Comparison of ENCODE assay signal across 16 cellular contexts in the genomic region with DNA sequence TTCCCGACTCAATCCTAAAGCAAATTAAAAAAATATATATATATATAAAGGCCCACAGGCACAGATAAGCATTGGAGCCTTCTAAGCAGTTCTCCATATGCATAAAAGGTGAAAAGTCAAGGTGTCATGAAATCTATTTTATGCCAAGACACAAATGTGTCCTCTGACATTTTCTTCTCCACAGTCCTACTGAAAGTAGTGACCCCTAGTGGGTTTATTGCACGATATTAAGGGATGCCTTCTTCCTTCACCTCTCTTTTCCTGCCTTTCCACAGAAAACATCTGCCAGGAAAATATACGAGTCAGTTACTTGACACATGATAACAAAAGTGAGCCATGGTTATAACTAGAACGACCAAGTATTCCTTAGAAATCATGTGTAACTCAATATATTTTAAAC.
DNase-seq lines count a peak whose midpoint lies in the region; TF ChIP-seq lines count a peak whose summit lies in the region.
"Had no signal": no experiment of that assay in that cellular context is flagged by ENCODE, and none has a peak within 500 bp of the region (broad histone marks: within the 10 kb centered on the region; RNA-seq: fewer than 3 reads in every experiment).

No MANE protein-coding gene starts in this region.

- no peak overlapping the region for H3K23ac ChIP-seq in mesendoderm (ENCODE audit: low read length)

- no peak overlapping the region for H3K4ac ChIP-seq in mesendoderm (ENCODE audit: low read depth, low read length)

- TF ChIP-seq CTCF in DOHH2 (IDR thresholded peaks at IDR 0.05; ENCODE audit: low read depth, low read length, poor library complexity, severe bottlenecking) (peak; percentile 42), cardiac fibroblast (IDR thresholded peaks at IDR 0.05; ENCODE audit: low read depth, low read length) (peak; percentile 18), RWPE1 (conservative IDR thresholded peaks at IDR 0.05; ENCODE audit: low read depth) (no peak)

- H3K4me2 ChIP-seq in DOHH2 (ENCODE audit: low read length) (no peak overlapping the region), mesendoderm (ENCODE audit: low read length) (no peak overlapping the region)

- H3K4me3 ChIP-seq in DOHH2 (ENCODE audit: low read length): no peak overlapping the region
- H3K4me3 ChIP-seq in cardiac fibroblast (replicated peaks in 1 of 2; ENCODE audit: low read depth in 2 of 2, low read length in 2 of 2): no peak overlapping the region
- H3K4me3 ChIP-seq in mesendoderm (ENCODE audit: low read length): no peak overlapping the region
- H3K4me3 ChIP-seq: sigmoid colon, upper lobe of left lung had no signal

- H3K9me2 ChIP-seq in DOHH2 (replicated peaks; ENCODE audit: control insufficient read depth, low read length): no peaks in the 10 kb centered on the region

- H3K36me3 ChIP-seq in DOHH2 (ENCODE audit: control insufficient read depth, low read length) (no peaks in the 10 kb centered on the region), mesendoderm (ENCODE audit: control insufficient read depth, insufficient read depth, low read length) (no peaks in the 10 kb centered on the region)
- H3K36me3 ChIP-seq: sigmoid colon, upper lobe of left lung had no signal

- H3K4me1 ChIP-seq in DOHH2 (ENCODE audit: control insufficient read depth, low read length): no peaks in the 10 kb centered on the region
- H3K4me1 ChIP-seq in mesendoderm (ENCODE audit: control insufficient read depth, low read depth, low read length): no peaks in the 10 kb centered on the region
- H3K4me1 ChIP-seq: upper lobe of left lung had no signal

- H2BK120ac ChIP-seq in mesendoderm (ENCODE audit: low read depth, low read length): no peak overlapping the region

- H2BK5ac ChIP-seq in mesendoderm (ENCODE audit: low read length): no peak overlapping the region

- CTCF ChIA-PET in RWPE1 (lab: Yijun Ruan, JAX): no interaction called here

- H3K79me1 ChIP-seq in mesendoderm (ENCODE audit: low read length): no peaks in the 10 kb centered on the region

- no peak overlapping the region for H3K27ac ChIP-seq in DOHH2 (ENCODE audit: low read depth, low read length)
- no peak overlapping the region for H3K27ac ChIP-seq in mesendoderm (ENCODE audit: low read depth, low read length)
- no peak overlapping the region for H3K27ac ChIP-seq in RWPE1
- H3K27ac ChIP-seq: sigmoid colon, upper lobe of left lung had no signal

- no peak overlapping the region for H3K18ac ChIP-seq in mesendoderm (ENCODE audit: low read length)

- DNase-seq in HT-29 (ENCODE audit: low spot score) (peak; percentile 14), cardiac fibroblast (ENCODE audit: low read depth in 2 of 2) (peak in 1 of 2 donors; percentile 16), mesendoderm (peak; percentile 22), DMS79 treated with DMSO at 0.1 percent for 48 hours (lab: John Stamatoyannopoulos, UW) (no peak), NOMO-1 treated with dmso at 0.1 percent for 144 hours (lab: John Stamatoyannopoulos, UW; ENCODE audit: unreplicated experiment) (no peak), RWPE1 (ENCODE audit: low spot score) (no peak)
- no peak for DNase-seq in activated CD4-positive, alpha-beta T cell treated with anti-CD3 and anti-CD28 coated beads for 48 hours
- DNase-seq: activated T-cell treated with anti-CD3 and anti-CD28 coated beads, Interleukin-2, amount 50 U/mL, for 4 hours; CD4-positive, CD25-positive, alpha-beta regulatory T cell; erythroblast; hippocampal formation; NCI-H1105; NCI-H2227 treated with DMSO at 0.1 percent for 48 hours; sigmoid colon; upper lobe of left lung had no signal

- H3K56ac ChIP-seq in mesendoderm (ENCODE audit: low read length): no peak overlapping the region

- no peak overlapping the region for H4K8ac ChIP-seq in mesendoderm (ENCODE audit: low read depth, low read length)

- no peaks in the 10 kb centered on the region for H3K9me3 ChIP-seq in DOHH2 (ENCODE audit: control insufficient read depth, insufficient read depth, low read length)
- H3K9me3 ChIP-seq: sigmoid colon, upper lobe of left lung had no signal

- no peaks in the 10 kb centered on the region for H3F3A ChIP-seq in DOHH2 (ENCODE audit: control insufficient read depth, insufficient read depth)

- no peak overlapping the region for H2BK15ac ChIP-seq in mesendoderm (replicated peaks; ENCODE audit: low read depth)

- 100% methylated on average over 1 of the region's 4 CpGs for WGBS in mesendoderm (ENCODE audit: extremely low coverage, insufficient coverage, low lambda C conversion rate)

- H2AK5ac ChIP-seq in mesendoderm (ENCODE audit: low read length): no peak overlapping the region

- H3K27me3 ChIP-seq in DOHH2 (ENCODE audit: control insufficient read depth, low read length) (no peaks in the 10 kb centered on the region), mesendoderm (ENCODE audit: insufficient read depth, low read length, poor library complexity) (no peaks in the 10 kb centered on the region)
- H3K27me3 ChIP-seq: sigmoid colon, upper lobe of left lung had no signal

- H3K79me2 ChIP-seq in DOHH2 (ENCODE audit: control insufficient read depth, low read length) (no peaks in the 10 kb centered on the region), mesendoderm (ENCODE audit: control insufficient read depth, insufficient read depth, low read length) (no peaks in the 10 kb centered on the region)

- no peaks in the 10 kb centered on the region for H4K20me1 ChIP-seq in DOHH2 (ENCODE audit: control insufficient read depth, insufficient read depth, low read depth, low read length)

- no peak overlapping the region for H3K9ac ChIP-seq in mesendoderm (ENCODE audit: low read length)

- POLR2A ChIA-PET in RWPE1 (lab: Yijun Ruan, JAX; ENCODE audit: low non-redundant PET): no interaction called here

- H4K5ac ChIP-seq in mesendoderm (ENCODE audit: low read length): no peak overlapping the region

Comparison
In these comparisons a context has a peak if more than half of its experiments do, and no peak if none do; other contexts are left out.
1. DNase-seq: peak in HT-29 (single experiment) and mesendoderm (single experiment); none in activated CD4-positive, alpha-beta T cell treated with anti-CD3 and anti-CD28 coated beads for 48 hours (single experiment), DMS79 treated with DMSO at 0.1 percent for 48 hours (single experiment), NOMO-1 treated with dmso at 0.1 percent for 144 hours (single experiment) and RWPE1 (single experiment).